Comparison of ENCODE assay signal across 22 cellular contexts in genomic region chr16:26220894-26221293, GRCh38.
"Had no signal": no experiment of that assay in that cellular context is flagged by ENCODE, and none has a peak within 500 bp of the region (broad histone marks: within the 10 kb centered on the region; RNA-seq: fewer than 3 reads in every experiment).

No MANE protein-coding gene starts in this region.

- H3K4me1 ChIP-seq: gastroesophageal sphincter, lower lobe of right lung, sigmoid colon had no signal

- H3K4me3 Mint-ChIP-seq: naive thymus-derived CD4-positive, alpha-beta T cell; neural crest cell had no signal

- H3K4me3 ChIP-seq: coronary artery, gastroesophageal sphincter, lower lobe of right lung, sigmoid colon, smooth muscle cell had no signal

- H3K9me3 ChIP-seq: gastroesophageal sphincter, lower lobe of right lung, SK-N-SH had no signal

- H3K27ac ChIP-seq: coronary artery, epithelial cell of prostate, gastroesophageal sphincter, lower lobe of right lung, sigmoid colon, VCaP had no signal

- H3K9me3 Mint-ChIP-seq: neural crest cell had no signal

- H3K36me3 Mint-ChIP-seq: naive thymus-derived CD4-positive, alpha-beta T cell had no signal

- DNase-seq: activated CD4-positive, CD25-positive, alpha-beta regulatory T cell treated with anti-CD3 and anti-CD28 coated beads, Interleukin-2, amount 50 U/mL, for 72 hours; activated naive CD4-positive, alpha-beta T cell; cerebellar nuclear complex; head of caudate nucleus; hypothalamus; kidney; lower lobe of right lung; naive thymus-derived CD4-positive, alpha-beta T cell; occipital lobe; retina; sigmoid colon; SK-N-SH; stimulated activated CD4-positive, alpha-beta T cell treated with anti-CD3 and anti-CD28 coated beads, Interleukin-15, amount 100 ng/mL, for 24 hours; stimulated activated CD8-positive, alpha-beta memory T cell treated with anti-CD3 and anti-CD28 coated beads, Interleukin-4, amount 100 ng/mL, for 48 hours; stimulated activated naive CD4-positive, alpha-beta T cell had no signal

- H3K4me2 ChIP-seq: SK-N-SH, smooth muscle cell had no signal

- FAIRE-seq: kidney had no signal

- H3K27ac Mint-ChIP-seq: naive thymus-derived CD4-positive, alpha-beta T cell had no signal

- H3K4me1 Mint-ChIP-seq: naive thymus-derived CD4-positive, alpha-beta T cell had no signal

- H3K9ac ChIP-seq: SK-N-SH had no signal

- ATAC-seq: gastroesophageal sphincter; left lobe of liver; lower lobe of right lung; naive thymus-derived CD4-positive, alpha-beta T cell had no signal

- H3K27me3 ChIP-seq: gastroesophageal sphincter, sigmoid colon had no signal

- H3K36me3 ChIP-seq: gastroesophageal sphincter, lower lobe of right lung, sigmoid colon had no signal
